ENCODE assay signal across 22 cellular contexts in the genomic region with DNA sequence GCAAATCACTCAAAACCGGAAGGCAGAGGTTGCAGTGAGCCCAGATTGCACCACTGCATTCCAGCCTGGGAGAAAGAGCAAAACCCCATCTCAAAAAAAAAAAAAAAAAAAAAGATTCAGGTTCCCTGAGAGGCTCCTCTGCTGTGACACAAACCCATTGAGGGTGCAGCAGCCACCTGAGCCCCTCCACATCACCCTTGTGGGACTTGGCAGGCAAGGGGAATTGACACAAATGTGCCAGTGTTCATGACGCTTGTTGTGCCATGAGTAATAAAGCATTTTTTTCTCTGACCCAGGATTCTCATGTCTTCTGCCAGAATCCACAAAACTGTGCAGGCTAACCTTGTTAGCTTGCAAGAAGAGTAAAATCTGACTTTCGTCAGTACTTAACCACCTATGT.
DNase-seq lines count a peak whose midpoint lies in the region; ATAC-seq, FAIRE-seq and TF ChIP-seq lines count a peak whose summit lies in the region.
"Had no signal": no experiment of that assay in that cellular context is flagged by ENCODE, and none has a peak within 500 bp of the region (broad histone marks: within the 10 kb centered on the region; RNA-seq: fewer than 3 reads in every experiment).

No MANE protein-coding gene starts in this region.

- H3K9ac ChIP-seq in GM23248 (no peak overlapping the region), neural progenitor cell (no peak overlapping the region)

- H3K79me2 ChIP-seq in GM23248 (ENCODE audit: insufficient read depth) (no peaks in the 10 kb centered on the region), neural progenitor cell (ENCODE audit: low read depth) (no peaks in the 10 kb centered on the region)

- H3K4me1 ChIP-seq in GM23248 (ENCODE audit: insufficient read depth) (peaks cover 4% of the 10 kb centered on the region; the same call in 1 of the 2 replicates), neural progenitor cell (peaks cover 5% of the 10 kb centered on the region), small intestine (ENCODE audit: control insufficient read depth in 2 of 2, insufficient read depth in 1 of 2, low read depth in 1 of 2, low read length in 1 of 2) (peaks cover 0 to 3% of the 10 kb centered on the region in 2 donors), gastroesophageal sphincter (peaks cover 11 to 35% (median 21%) of the 10 kb centered on the region in 3 donors)

- TF ChIP-seq POLR2A in gastroesophageal sphincter (IDR thresholded peaks at IDR 0.05): no peak

- H3K4me3 ChIP-seq in GM23248: no peak overlapping the region
- H3K4me3 ChIP-seq in MG63: no peak overlapping the region
- no peak overlapping the region for H3K4me3 ChIP-seq in choroid plexus epithelial cell (ENCODE audit: low read depth, low read length)
- H3K4me3 ChIP-seq in neural progenitor cell: no peak overlapping the region
- no peak overlapping the region for H3K4me3 ChIP-seq in small intestine (ENCODE audit: low read depth in 1 of 2, low read length in 2 of 2)
- H3K4me3 ChIP-seq in gastroesophageal sphincter: no peak overlapping the region
- H3K4me3 ChIP-seq: upper lobe of left lung had no signal

- H3K27ac Mint-ChIP-seq in neural progenitor cell: peak overlapping the region; percentile 38
- H3K27ac Mint-ChIP-seq: activated CD4-positive, alpha-beta T cell treated with anti-CD3 and anti-CD28 coated beads, Interleukin-2, amount 10 ng/mL, durations not matched to agents 7 days and 5 days; activated naive CD8-positive, alpha-beta T cell treated with anti-CD3 and anti-CD28 coated beads for 36 hours; activated T-helper 2 cell treated with anti-CD3 and anti-CD28 coated beads, Interferon-gamma antibody, Interleukin-2, Interleukin-4, amounts not matched to agents 10 μg/mL and 5 μg/mL and 100 μg/mL, durations not matched to agents 14 hours and 24 hours and 36 hours; natural killer cell treated with Interleukin-12 subunit alpha and Interleukin-12 subunit beta and Interleukin-15 and Interleukin-18, amount 100 ng/mL, for 72 hours; stimulated activated naive CD8-positive, alpha-beta T cell treated with anti-CD3 and anti-CD28 coated beads, Interleukin-15, amount 100 ng/mL, for 72 hours had no signal

- DNase-seq in GM23248 (peak; percentile 47), MG63 (peak; percentile 92), choroid plexus epithelial cell (ENCODE audit: low read depth) (peak; percentile 39), neural progenitor cell (ENCODE audit: low spot score) (no peak), NCI-H1048 (lab: John Stamatoyannopoulos, UW) (no peak), small intestine (no peak), T1000 (lab: John Stamatoyannopoulos, UW) (no peak)
- DNase-seq: activated CD4-positive, alpha-beta T cell treated with anti-CD3 and anti-CD28 coated beads, Interleukin-2, amount 10 ng/mL, durations not matched to agents 7 days and 5 days; activated naive CD8-positive, alpha-beta T cell treated with anti-CD3 and anti-CD28 coated beads for 36 hours; AML-193; central memory CD4-positive, alpha-beta T cell; DMS53; NCI-H1105 treated with DMSO at 0.1 percent for 48 hours; NCI-H524; stimulated activated CD4-positive, alpha-beta T cell treated with anti-CD3 and anti-CD28 coated beads, Interleukin-4, amount 100 ng/mL, for 24 hours; stimulated activated naive CD8-positive, alpha-beta T cell treated with anti-CD3 and anti-CD28 coated beads, Interleukin-15, amount 100 ng/mL, for 72 hours; upper lobe of left lung had no signal

- TF ChIP-seq EP300 in gastroesophageal sphincter (IDR thresholded peaks at IDR 0.05): no peak

- in situ Hi-C loops in GM23248 (cut with MboI): no loop called here

- no peaks in the 10 kb centered on the region for H4K20me1 ChIP-seq in GM23248 (ENCODE audit: insufficient read depth)
- H4K20me1 ChIP-seq in neural progenitor cell (ENCODE audit: low read depth): no peaks in the 10 kb centered on the region

- H3K27ac ChIP-seq in GM23248: no peak overlapping the region
- no peak overlapping the region for H3K27ac ChIP-seq in neural progenitor cell
- H3K27ac ChIP-seq in small intestine (ENCODE audit: low read depth in 1 of 2, low read length in 1 of 2): no peak overlapping the region
- H3K27ac ChIP-seq in gastroesophageal sphincter: no peak overlapping the region
- H3K27ac ChIP-seq: upper lobe of left lung had no signal

- no peaks in the 10 kb centered on the region for H3K9me2 ChIP-seq in GM23248 (ENCODE audit: insufficient read depth)

- H3K27me3 Mint-ChIP-seq in neural progenitor cell (ENCODE audit: insufficient read depth, low read depth): no peaks in the 10 kb centered on the region

- H3F3A ChIP-seq in GM23248 (ENCODE audit: insufficient read depth) (peaks cover 4% of the 10 kb centered on the region; the same call in 1 of the 2 replicates), neural progenitor cell (ENCODE audit: low read depth) (no peaks in the 10 kb centered on the region)

- H3K36me3 ChIP-seq in GM23248 (ENCODE audit: low read depth) (no peaks in the 10 kb centered on the region), MG63 (no peaks in the 10 kb centered on the region; the same call in 1 of the 2 replicates), neural progenitor cell (no peaks in the 10 kb centered on the region), small intestine (ENCODE audit: control insufficient read depth in 2 of 2, insufficient read depth in 2 of 2, low read length in 2 of 2) (no peaks in the 10 kb centered on the region), gastroesophageal sphincter (no peaks in the 10 kb centered on the region)
- H3K36me3 ChIP-seq: upper lobe of left lung had no signal

- H3K9me3 Mint-ChIP-seq in neural progenitor cell: peaks cover 3% of the 10 kb centered on the region
- H3K9me3 Mint-ChIP-seq: activated CD4-positive, alpha-beta T cell treated with anti-CD3 and anti-CD28 coated beads, Interleukin-2, amount 10 ng/mL, durations not matched to agents 7 days and 5 days; activated naive CD8-positive, alpha-beta T cell treated with anti-CD3 and anti-CD28 coated beads for 36 hours; activated T-helper 2 cell treated with anti-CD3 and anti-CD28 coated beads, Interferon-gamma antibody, Interleukin-2, Interleukin-4, amounts not matched to agents 10 μg/mL and 5 μg/mL and 100 μg/mL, durations not matched to agents 14 hours and 24 hours and 36 hours; natural killer cell treated with Interleukin-12 subunit alpha and Interleukin-12 subunit beta and Interleukin-15 and Interleukin-18, amount 100 ng/mL, for 72 hours; stimulated activated naive CD8-positive, alpha-beta T cell treated with anti-CD3 and anti-CD28 coated beads, Interleukin-15, amount 100 ng/mL, for 72 hours had no signal

- no peaks in the 10 kb centered on the region for H3K4me1 Mint-ChIP-seq in neural progenitor cell
- H3K4me1 Mint-ChIP-seq: activated CD4-positive, alpha-beta T cell treated with anti-CD3 and anti-CD28 coated beads, Interleukin-2, amount 10 ng/mL, durations not matched to agents 7 days and 5 days; activated naive CD8-positive, alpha-beta T cell treated with anti-CD3 and anti-CD28 coated beads for 36 hours; stimulated activated naive CD8-positive, alpha-beta T cell treated with anti-CD3 and anti-CD28 coated beads, Interleukin-15, amount 100 ng/mL, for 72 hours had no signal

- FAIRE-seq in small intestine (lab: Jason Lieb, UNC): no peak
- FAIRE-seq: GM12892, TTC549 had no signal

- ATAC-seq in gastroesophageal sphincter: no peak
- ATAC-seq: natural killer cell treated with Interleukin-12 subunit alpha and Interleukin-12 subunit beta and Interleukin-15 and Interleukin-18, amount 100 ng/mL, for 72 hours; stimulated activated naive CD8-positive, alpha-beta T cell treated with anti-CD3 and anti-CD28 coated beads, Interleukin-15, amount 100 ng/mL, for 72 hours had no signal

- H3K36me3 Mint-ChIP-seq in neural progenitor cell: no peaks in the 10 kb centered on the region
- H3K36me3 Mint-ChIP-seq: activated naive CD8-positive, alpha-beta T cell treated with anti-CD3 and anti-CD28 coated beads for 36 hours; natural killer cell treated with Interleukin-12 subunit alpha and Interleukin-12 subunit beta and Interleukin-15 and Interleukin-18, amount 100 ng/mL, for 72 hours had no signal

- 5 to 7% methylated on average over 3 of the region's 3 CpGs for WGBS in GM23248 (ENCODE audit: low coverage in 1 of 2, low lambda C conversion rate in 2 of 2, missing lambda C conversion rate in 2 of 2), 2 experiments
- WGBS in small intestine, 3 donors: 43 to 55% (median 51%) methylated on average over 3 of the region's 3 CpGs
- WGBS in gastroesophageal sphincter (ENCODE audit: low coverage in 1 of 2), 2 donors: 70 to 94% methylated on average over 2 to 3 of the region's 3 CpGs

- H2AFZ ChIP-seq in GM23248 (no peak overlapping the region), neural progenitor cell (replicated peaks) (no peak overlapping the region)

- no peaks in the 10 kb centered on the region for H3K27me3 ChIP-seq in GM23248 (replicated peaks; ENCODE audit: insufficient read depth)
- no peaks in the 10 kb centered on the region for H3K27me3 ChIP-seq in MG63
- no peaks in the 10 kb centered on the region for H3K27me3 ChIP-seq in neural progenitor cell
- no peaks in the 10 kb centered on the region for H3K27me3 ChIP-seq in small intestine (ENCODE audit: control insufficient read depth in 2 of 2, insufficient read depth in 2 of 2, low read length in 2 of 2)
- no peaks in the 10 kb centered on the region for H3K27me3 ChIP-seq in gastroesophageal sphincter
- H3K27me3 ChIP-seq: upper lobe of left lung had no signal

- H3K9me3 ChIP-seq in GM23248 (ENCODE audit: low read depth): no peaks in the 10 kb centered on the region
- peaks cover 41% of the 10 kb centered on the region for H3K9me3 ChIP-seq in MG63
- H3K9me3 ChIP-seq in neural progenitor cell (ENCODE audit: low read depth): no peaks in the 10 kb centered on the region
- H3K9me3 ChIP-seq in small intestine (ENCODE audit: control insufficient read depth, low read depth): no peaks in the 10 kb centered on the region
- H3K9me3 ChIP-seq in gastroesophageal sphincter: no peaks in the 10 kb centered on the region
- H3K9me3 ChIP-seq: upper lobe of left lung had no signal

- TF ChIP-seq CTCF in choroid plexus epithelial cell (conservative IDR thresholded peaks at IDR 0.05; ENCODE audit: low read depth, low read length): no peak
- no peak for TF ChIP-seq CTCF in neural progenitor cell (IDR thresholded peaks at IDR 0.05)
- TF ChIP-seq CTCF in gastroesophageal sphincter (IDR thresholded peaks at IDR 0.05): no peak

- no peak overlapping the region for H3K4me2 ChIP-seq in GM23248 (ENCODE audit: unreplicated experiment)
- no peak overlapping the region for H3K4me2 ChIP-seq in neural progenitor cell

- no peak overlapping the region for H3K4me3 Mint-ChIP-seq in neural progenitor cell
- H3K4me3 Mint-ChIP-seq: activated CD4-positive, alpha-beta T cell treated with anti-CD3 and anti-CD28 coated beads, Interleukin-2, amount 10 ng/mL, durations not matched to agents 7 days and 5 days; activated naive CD8-positive, alpha-beta T cell treated with anti-CD3 and anti-CD28 coated beads for 36 hours; natural killer cell treated with Interleukin-12 subunit alpha and Interleukin-12 subunit beta and Interleukin-15 and Interleukin-18, amount 100 ng/mL, for 72 hours; stimulated activated naive CD8-positive, alpha-beta T cell treated with anti-CD3 and anti-CD28 coated beads, Interleukin-15, amount 100 ng/mL, for 72 hours had no signal

Comparison
In these comparisons a context has a peak if more than half of its experiments do, and no peak if none do; other contexts are left out.
1. DNase-seq: peak in GM23248 (single experiment), MG63 (single experiment) and choroid plexus epithelial cell (single experiment); none in neural progenitor cell (single experiment), NCI-H1048 (single experiment), small intestine (single experiment) and T1000 (single experiment).